1 cellular context compared by ENCODE assay signal in genomic region chr6:43020052-43020705, GRCh38.
TF ChIP-seq lines count a peak whose summit lies in the region.

No MANE protein-coding gene starts in this region.

TF ChIP-seq in HCT116, 20 proteins besides CTCF, POLR2A, EP300 and RAD21:
- TF ChIP-seq TCF7L2 (IDR thresholded peaks at IDR 0.05; ENCODE audit: borderline replicate concordance, extremely low read depth, insufficient read depth, insufficient read length) (no peak), ZNF274 (IDR thresholded peaks at IDR 0.05; ENCODE audit: low read depth, low read length) (no peak), SRF (IDR thresholded peaks at IDR 0.05; ENCODE audit: low read depth) (no peak), CEBPB (IDR thresholded peaks at IDR 0.05; ENCODE audit: low read depth) (no peak)
